In genomic region chr18:79531386-79531785, GRCh38 we compare ENCODE assay signal across 18 cellular contexts.
DNase-seq lines count a peak whose midpoint lies in the region; FAIRE-seq and TF ChIP-seq lines count a peak whose summit lies in the region.
"Had no signal": no experiment of that assay in that cellular context is flagged by ENCODE, and none has a peak within 500 bp of the region (broad histone marks: within the 10 kb centered on the region; RNA-seq: fewer than 3 reads in every experiment).

No MANE protein-coding gene starts in this region.

- no peaks in the 10 kb centered on the region for H3K36me3 ChIP-seq in GM06990 (ENCODE audit: control insufficient read depth, insufficient read depth, low read length)
- no peaks in the 10 kb centered on the region for H3K36me3 ChIP-seq in kidney (ENCODE audit: control insufficient read depth in 1 of 2, insufficient read depth in 2 of 2, low read length in 2 of 2)

- no peak for FAIRE-seq in kidney (lab: Jason Lieb, UNC)
- FAIRE-seq: A204.1, K562 had no signal

- H3K27me3 ChIP-seq in GM06990 (replicated peaks; ENCODE audit: control insufficient read depth, insufficient read depth, low read length): no peaks in the 10 kb centered on the region; the same call in 1 of the 2 replicates

- H3K4me3 ChIP-seq in GM06990 (replicated peaks; ENCODE audit: low read depth, low read length) (no peak overlapping the region), kidney (ENCODE audit: low read length in 2 of 2) (no peak overlapping the region)
- H3K4me3 ChIP-seq: BLaER1 treated with 17β-estradiol and CSF1 and Interleukin-3, amounts not matched to agents 10 nM and 100 nM; GM23338; K562 had no signal

- intact Hi-C loops in kidney (cut with DNase I) (no loop called here), posterior vena cava (cut with DNase I) (loop anchor here in 1 of 2 donors (5.0 kb wide), 1 partner anchor 111 kb away; no protein-coding TSS in a partner anchor)

- DNase-seq in activated CD4-positive, CD25-positive, alpha-beta regulatory T cell treated with anti-CD3 and anti-CD28 coated beads, Interleukin-2, amount 50 U/mL, for 72 hours: peak; percentile 25
- DNase-seq in activated CD4-positive, CD25-positive, alpha-beta regulatory T cell (lab: John Stamatoyannopoulos, UW): no peak
- DNase-seq in GM06990 (ENCODE audit: extremely low read depth, insufficient read length) (peak; percentile 4), kidney (peak; percentile 48), posterior vena cava (ENCODE audit: low spot score) (peak; percentile 49), AG08396 (ENCODE audit: low spot score) (no peak), NCI-H1105 treated with DMSO at 0.1 percent for 48 hours (lab: John Stamatoyannopoulos, UW) (no peak), kidney glomerular epithelial cell (lab: John Stamatoyannopoulos, UW) (no peak)
- DNase-seq: DMS79 treated with DMSO at 0.1 percent for 48 hours, MV-4-11, NCI-H1436, NCI-H2029, NCI-H510A treated with DMSO at 0.1 percent for 48 hours, SIG-M5 had no signal

- no peaks in the 10 kb centered on the region for H3K4me1 ChIP-seq in kidney (ENCODE audit: control insufficient read depth in 1 of 2, insufficient read depth in 1 of 2, low read depth in 1 of 2, low read length in 2 of 2)

- H3K9me3 ChIP-seq in kidney (ENCODE audit: control insufficient read depth in 1 of 2, low read length in 2 of 2): no peaks in the 10 kb centered on the region
- H3K9me3 ChIP-seq: BLaER1 treated with 17β-estradiol and CSF1 and Interleukin-3, amounts not matched to agents 10 nM and 100 nM had no signal

- TF ChIP-seq CTCF in GM06990 (IDR thresholded peaks at IDR 0.05; ENCODE audit: insufficient read depth, low read length, poor library complexity, severe bottlenecking): no peak
- TF ChIP-seq CTCF in kidney (IDR thresholded peaks at IDR 0.05; ENCODE audit: borderline replicate concordance, extremely low read depth, insufficient read depth): no peak

- no peak overlapping the region for H3K27ac ChIP-seq in kidney (ENCODE audit: low read depth in 2 of 2, low read length in 2 of 2)
- H3K27ac ChIP-seq: BLaER1 treated with 17β-estradiol and CSF1 and Interleukin-3, amounts not matched to agents 10 nM and 100 nM had no signal

- H3K9ac ChIP-seq in kidney (ENCODE audit: low read length in 2 of 2): no peak overlapping the region
- H3K9ac ChIP-seq: BLaER1 treated with 17β-estradiol and CSF1 and Interleukin-3, amounts not matched to agents 10 nM and 100 nM had no signal

Comparison
In these comparisons a context has a peak if more than half of its experiments do, and no peak if none do; other contexts are left out.
1. DNase-seq: peak in activated CD4-positive, CD25-positive, alpha-beta regulatory T cell treated with anti-CD3 and anti-CD28 coated beads, Interleukin-2, amount 50 U/mL, for 72 hours (single experiment), GM06990 (single experiment), kidney (single experiment) and posterior vena cava (single experiment); none in activated CD4-positive, CD25-positive, alpha-beta regulatory T cell (0 of 4), AG08396 (single experiment), NCI-H1105 treated with DMSO at 0.1 percent for 48 hours (single experiment) and kidney glomerular epithelial cell (single experiment).